9 cellular contexts compared by ENCODE assay signal in genomic region chr20:14336667-14337066, GRCh38. TPM values are rescaled to one million over a fixed set of nuclear protein-coding genes. Genes with fewer than 3 reads are reported as not detected.
DNase-seq lines count a peak whose midpoint lies in the region; ATAC-seq and TF ChIP-seq lines count a peak whose summit lies in the region.
"Had no signal": no experiment of that assay in that cellular context is flagged by ENCODE, and none has a peak within 500 bp of the region (broad histone marks: within the 10 kb centered on the region; RNA-seq: fewer than 3 reads in every experiment).

No MANE protein-coding gene starts in this region.

- no peaks in the 10 kb centered on the region for H3K27me3 Mint-ChIP-seq in mesothelial cell of epicardium (ENCODE audit: low read depth)
- peaks cover 4 to 9% of the 10 kb centered on the region in 2 donors for H3K27me3 Mint-ChIP-seq in stimulated activated naive B cell treated with anti-CD40 and anti-IgM and Interleukin-4, amounts not matched to agents 10 μg/mL and 1 μg/mL and 100 μg/mL, for 72 hours

- TF ChIP-seq POLR2A in heart left ventricle (IDR thresholded peaks at IDR 0.05) = no peak

- H3K36me3 Mint-ChIP-seq in mesothelial cell of epicardium = no peaks in the 10 kb centered on the region
- no peaks in the 10 kb centered on the region for H3K36me3 Mint-ChIP-seq in stimulated activated naive B cell treated with anti-CD40 and anti-IgM and Interleukin-4, amounts not matched to agents 10 μg/mL and 1 μg/mL and 100 μg/mL, for 72 hours

- H3K27ac ChIP-seq in heart left ventricle = peak overlapping the region in 1 of 12 donors; percentile 73

- in situ Hi-C loops in GM13976 (cut with MboI; ENCODE audit: low sequenced_read_pairs, unreplicated experiment) = loop anchor here (25.0 kb wide), 2 partner anchors 901 to 1326 kb away; no protein-coding TSS in a partner anchor

- H3K36me3 ChIP-seq in heart left ventricle = no peaks in the 10 kb centered on the region

- no peaks in the 10 kb centered on the region for H3K9me3 Mint-ChIP-seq in mesothelial cell of epicardium
- no peaks in the 10 kb centered on the region for H3K9me3 Mint-ChIP-seq in stimulated activated naive B cell treated with anti-CD40 and anti-IgM and Interleukin-4, amounts not matched to agents 10 μg/mL and 1 μg/mL and 100 μg/mL, for 72 hours

- H3K27me3 ChIP-seq in heart left ventricle = no peaks in the 10 kb centered on the region

- DNase-seq in heart left ventricle (no peak), Right ventricle myocardium superior (no peak), choroid plexus epithelial cell (ENCODE audit: low read depth) (peak; percentile 58), mesothelial cell of epicardium (ENCODE audit: low spot score in 2 of 2, unreplicated experiment in 2 of 2) (no peak), GM13976 (ENCODE audit: low spot score) (no peak), KG1 (lab: John Stamatoyannopoulos, UW) (no peak)
- no peak for DNase-seq in stimulated activated naive B cell treated with anti-CD40 and anti-IgM and Interleukin-4, amounts not matched to agents 10 μg/mL and 1 μg/mL and 100 μg/mL, for 72 hours
- DNase-seq: effector CD8-positive, alpha-beta T cell had no signal

- peak overlapping the region; percentile 99 for H3K27ac Mint-ChIP-seq in mesothelial cell of epicardium
- H3K27ac Mint-ChIP-seq in stimulated activated naive B cell treated with anti-CD40 and anti-IgM and Interleukin-4, amounts not matched to agents 10 μg/mL and 1 μg/mL and 100 μg/mL, for 72 hours = no peak overlapping the region

- TF ChIP-seq CTCF in heart left ventricle (IDR thresholded peaks at IDR 0.05) (no peak), choroid plexus epithelial cell (conservative IDR thresholded peaks at IDR 0.05; ENCODE audit: low read depth, low read length) (peak; percentile 13), mesothelial cell of epicardium (IDR thresholded peaks at IDR 0.05; ENCODE audit: unreplicated experiment) (no peak), GM13976 (IDR thresholded peaks at IDR 0.05; ENCODE audit: borderline replicate concordance, control extremely low read depth, extremely low read depth, insufficient read depth, missing control alignments) (no peak)

- H3K4me3 ChIP-seq in heart left ventricle = peak overlapping the region in 8 of 12 donors; percentile 16 to 59 (median 46)
- H3K4me3 ChIP-seq in choroid plexus epithelial cell (ENCODE audit: low read depth, low read length) = peak overlapping the region; percentile 67

- H3K4me1 ChIP-seq in heart left ventricle = peaks cover 0 to 3% (median 0%) of the 10 kb centered on the region in 12 donors

- ATAC-seq in heart left ventricle = no peak
- no peak for ATAC-seq in Right ventricle myocardium superior (ENCODE audit: poor library complexity)
- ATAC-seq in HG02642 (IDR thresholded peaks at IDR 0.05; ENCODE audit: poor library complexity, unreplicated experiment) = no peak
- ATAC-seq in stimulated activated naive B cell treated with anti-CD40 and anti-IgM and Interleukin-4, amounts not matched to agents 10 μg/mL and 1 μg/mL and 100 μg/mL, for 72 hours (replicated peaks) = no peak

- WGBS in heart left ventricle, 4 donors = 22 to 29% (median 24%) methylated on average over 4 of the region's 4 CpGs

- peak overlapping the region; percentile 94 for H3K4me3 Mint-ChIP-seq in mesothelial cell of epicardium
- H3K4me3 Mint-ChIP-seq in stimulated activated naive B cell treated with anti-CD40 and anti-IgM and Interleukin-4, amounts not matched to agents 10 μg/mL and 1 μg/mL and 100 μg/mL, for 72 hours = no peak overlapping the region

- H3K4me1 Mint-ChIP-seq in mesothelial cell of epicardium = peaks cover 21% of the 10 kb centered on the region
- peaks cover 3 to 6% of the 10 kb centered on the region in 2 donors for H3K4me1 Mint-ChIP-seq in stimulated activated naive B cell treated with anti-CD40 and anti-IgM and Interleukin-4, amounts not matched to agents 10 μg/mL and 1 μg/mL and 100 μg/mL, for 72 hours

- intact Hi-C loops in heart left ventricle (cut with DNase I) (no loop called here), Right ventricle myocardium superior (cut with DNase I) (no loop called here)

- no peaks in the 10 kb centered on the region for H3K9me3 ChIP-seq in heart left ventricle

RNA-seq across cellular contexts. Expression of gene FLRT3, which starts 0.7 kb away (rescaled TPM):
- total RNA-seq in heart left ventricle = 1 to 10 TPM in 1 of 9 donors, under 1 TPM in 7, not detected in 1; 0.05 to 6.9 (median 0.17) TPM
- polyA plus RNA-seq in heart left ventricle = under 1 TPM; 0.04 to 0.08 TPM
- 0.05 TPM for total RNA-seq in Right ventricle myocardium superior
- 98.6 to 101 TPM (median 98.6 TPM) in 3 replicates for total RNA-seq in mesothelial cell of epicardium

Comparison
In these comparisons a context has a peak if more than half of its experiments do, and no peak if none do; other contexts are left out.
1. RNA of gene FLRT3, which starts 0.7 kb away (total RNA-seq): 98.6 to 101 TPM in mesothelial cell of epicardium; 0.05 to 6.9 TPM in heart left ventricle and 0.05 TPM in Right ventricle myocardium superior (single experiment); every median in the first group is over 10 times any median in the second.